In the genomic region with DNA sequence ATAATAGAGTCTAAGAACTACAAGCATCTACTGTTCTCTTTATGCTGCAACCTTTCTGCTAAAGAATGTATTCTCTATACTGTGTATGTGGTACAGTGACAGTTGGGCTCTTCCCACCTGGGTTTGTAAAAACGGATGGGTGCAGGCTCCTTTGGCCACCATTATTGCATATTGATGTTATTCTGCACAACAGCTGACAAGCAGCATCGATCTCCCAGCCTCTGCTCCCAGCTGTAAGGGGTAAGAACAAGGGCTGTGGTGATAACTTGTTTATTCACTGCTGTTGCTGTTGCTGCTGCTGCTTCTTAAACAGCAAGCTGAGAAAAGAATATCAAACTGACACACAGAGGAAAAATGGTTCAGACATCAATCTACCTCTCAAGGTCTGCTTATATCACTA, we compare ENCODE assay signal across 13 cellular contexts. TPM values are rescaled to one million over a fixed set of nuclear protein-coding genes. Genes with fewer than 3 reads are reported as not detected.
DNase-seq lines count a peak whose midpoint lies in the region; ATAC-seq, FAIRE-seq and TF ChIP-seq lines count a peak whose summit lies in the region.
"Had no signal": no experiment of that assay in that cellular context is flagged by ENCODE, and none has a peak within 500 bp of the region (broad histone marks: within the 10 kb centered on the region; RNA-seq: fewer than 3 reads in every experiment).

No MANE protein-coding gene starts in this region.

- DNase-seq in CD14-positive monocyte (ENCODE audit: low spot score), result no peak
- peak; percentile 59 for DNase-seq in endothelial cell of umbilical vein (ENCODE audit: low read depth, low spot score)
- DNase-seq in foreskin melanocyte, result no peak
- DNase-seq in cerebellar cortex (ENCODE audit: low spot score), result no peak
- DNase-seq: activated CD4-positive, CD25-positive, alpha-beta regulatory T cell treated with anti-CD3 and anti-CD28 coated beads, Interleukin-2, amount 50 U/mL, for 72 hours; activated gamma-delta T cell treated with Interleukin-2 at 50 U/mL for 16 hours; Calu3; Kasumi-1 had no signal

- no peak for TF ChIP-seq POLR2A in endothelial cell of umbilical vein (IDR thresholded peaks at IDR 0.05; ENCODE audit: low read depth, low read length)

- no TSS peak for BruUV-seq in endothelial cell of umbilical vein (replicated peaks; lab: Mats Ljungman, UMichigan)

- no peak for FAIRE-seq in endothelial cell of umbilical vein (lab: Jason Lieb, UNC)

- TF ChIP-seq CTCF in CD14-positive monocyte (IDR thresholded peaks at IDR 0.05) (no peak), Loucy (conservative IDR thresholded peaks at IDR 0.05; ENCODE audit: low read length) (no peak), endothelial cell of umbilical vein (IDR thresholded peaks at IDR 0.05; ENCODE audit: extremely low read depth in 1 of 2, insufficient read depth in 1 of 2, low read depth in 1 of 2, low read length in 2 of 2) (no peak), neutrophil (IDR thresholded peaks at IDR 0.05) (no peak)

- no peak for ATAC-seq in stimulated activated memory B cell treated with anti-CD40 and anti-IgM and Interleukin-4, amounts not matched to agents 10 μg/mL and 1 μg/mL and 100 μg/mL, for 72 hours
- no peak for ATAC-seq in GM18517 (IDR thresholded peaks at IDR 0.05; ENCODE audit: unreplicated experiment)

- peak overlapping the region in 4 of 7 donors; percentile 37 to 78 (median 49) for H3K27ac Mint-ChIP-seq in CD14-positive monocyte
- H3K27ac Mint-ChIP-seq in stimulated activated memory B cell treated with anti-CD40 and anti-IgM and Interleukin-4, amounts not matched to agents 10 μg/mL and 1 μg/mL and 100 μg/mL, for 72 hours, result no peak overlapping the region

- no peaks in the 10 kb centered on the region for H3K9me3 Mint-ChIP-seq in CD14-positive monocyte
- no peaks in the 10 kb centered on the region for H3K9me3 Mint-ChIP-seq in stimulated activated memory B cell treated with anti-CD40 and anti-IgM and Interleukin-4, amounts not matched to agents 10 μg/mL and 1 μg/mL and 100 μg/mL, for 72 hours

- H3K9me3 ChIP-seq in Loucy (ENCODE audit: insufficient read depth, low read depth, low read length) (no peaks in the 10 kb centered on the region), endothelial cell of umbilical vein (replicated peaks; ENCODE audit: control insufficient read depth, insufficient read depth, low read length) (no peaks in the 10 kb centered on the region), neutrophil (no peaks in the 10 kb centered on the region)

- H3K4me3 ChIP-seq in Loucy (ENCODE audit: low read length, poor library complexity, severe bottlenecking) (peak overlapping the region; percentile 87), endothelial cell of umbilical vein (replicated peaks in 1 of 3; ENCODE audit: insufficient read depth in 1 of 3, low read depth in 1 of 3, low read length in 3 of 3) (no peak overlapping the region), neutrophil (ENCODE audit: low read depth in 1 of 2, low read length in 1 of 2) (no peak overlapping the region)
- H3K4me3 ChIP-seq: skin epidermis had no signal

- H3K79me2 ChIP-seq in Loucy (ENCODE audit: insufficient read depth, low read length) (peaks cover 100% of the 10 kb centered on the region), endothelial cell of umbilical vein (ENCODE audit: control insufficient read depth, insufficient read depth, low read length) (peaks cover 99% of the 10 kb centered on the region)

- H4K20me1 ChIP-seq in Loucy (ENCODE audit: insufficient read depth, low read length, poor library complexity, severe bottlenecking) (peaks cover 94% of the 10 kb centered on the region), endothelial cell of umbilical vein (replicated peaks; ENCODE audit: control insufficient read depth, extremely low read depth, insufficient read depth, low read length) (no peaks in the 10 kb centered on the region)

- no peaks in the 10 kb centered on the region for H3F3A ChIP-seq in Loucy (ENCODE audit: low read depth)

- H3K9me2 ChIP-seq in Loucy (replicated peaks; ENCODE audit: low read depth, low read length), result no peaks in the 10 kb centered on the region

- dilution Hi-C loops in endothelial cell of umbilical vein (cut with MboI; ENCODE audit: extremely low pct_ligation_motif_present, low sequenced_read_pairs), result no loop called here

- no peaks in the 10 kb centered on the region for H3K27me3 Mint-ChIP-seq in CD14-positive monocyte (ENCODE audit: low read depth in 3 of 3)
- no peaks in the 10 kb centered on the region for H3K27me3 Mint-ChIP-seq in stimulated activated memory B cell treated with anti-CD40 and anti-IgM and Interleukin-4, amounts not matched to agents 10 μg/mL and 1 μg/mL and 100 μg/mL, for 72 hours

- intact Hi-C loops in CD14-positive monocyte (cut with micrococcal nuclease) (no loop called here), endothelial cell of umbilical vein (cut with micrococcal nuclease) (no loop called here)

- H3K27me3 ChIP-seq in Loucy (ENCODE audit: insufficient read depth, low read length, poor library complexity, severe bottlenecking) (no peaks in the 10 kb centered on the region), endothelial cell of umbilical vein (ENCODE audit: control insufficient read depth in 2 of 2, insufficient read depth in 2 of 2, low read length in 2 of 2) (no peaks in the 10 kb centered on the region), neutrophil (no peaks in the 10 kb centered on the region)

- no peak overlapping the region for H2AFZ ChIP-seq in Loucy (ENCODE audit: low read length)
- no peak overlapping the region for H2AFZ ChIP-seq in endothelial cell of umbilical vein (ENCODE audit: low read depth, low read length)

- H3K27ac ChIP-seq in endothelial cell of umbilical vein (ENCODE audit: insufficient read depth, low read depth, low read length), result no peak overlapping the region
- peak overlapping the region; percentile 45 for H3K27ac ChIP-seq in neutrophil

- H3K4me3 Mint-ChIP-seq in CD14-positive monocyte, result no peak overlapping the region
- no peak overlapping the region for H3K4me3 Mint-ChIP-seq in stimulated activated memory B cell treated with anti-CD40 and anti-IgM and Interleukin-4, amounts not matched to agents 10 μg/mL and 1 μg/mL and 100 μg/mL, for 72 hours

- POLR2A ChIA-PET in endothelial cell of umbilical vein (lab: Charles Lee), result interaction anchor here (0.8 kb wide), 1 partner anchor 59 kb away, joined by 4 read pairs; no protein-coding TSS in a partner anchor

- H3K9me1 ChIP-seq in endothelial cell of umbilical vein (replicated peaks; ENCODE audit: control insufficient read depth, extremely low read depth, insufficient read depth, low read length), result peaks cover 4% of the 10 kb centered on the region

- CTCF ChIA-PET in endothelial cell of umbilical vein (lab: Charles Lee), result interaction anchor here (3.4 to 4.9 kb wide), 2 partner anchors 9 to 73 kb away, joined by 22 to 31 read pairs; partner anchors contain the start of gene TRIM13

- H3K4me2 ChIP-seq in Loucy (ENCODE audit: low read depth, low read length, poor library complexity, severe bottlenecking), result peak overlapping the region; percentile 81
- H3K4me2 ChIP-seq in endothelial cell of umbilical vein (ENCODE audit: insufficient read depth, low read length), result peak overlapping the region; percentile 29

- H3K9ac ChIP-seq in Loucy (ENCODE audit: low read depth, low read length, poor library complexity, severe bottlenecking) (peak overlapping the region; percentile 98), endothelial cell of umbilical vein (replicated peaks; ENCODE audit: extremely low read depth, insufficient read depth, low read length) (no peak overlapping the region)

- H3K4me1 ChIP-seq in Loucy (ENCODE audit: insufficient read depth, low read length, poor library complexity, severe bottlenecking) (peaks cover 73% of the 10 kb centered on the region), endothelial cell of umbilical vein (ENCODE audit: control insufficient read depth, extremely low read depth, insufficient read depth, low read length) (peaks cover 17% of the 10 kb centered on the region), neutrophil (ENCODE audit: control insufficient read depth in 1 of 2, insufficient read depth in 1 of 2, low read depth in 1 of 2, low read length in 1 of 2) (peaks cover 11 to 21% of the 10 kb centered on the region in 2 experiments)

- H3K36me3 ChIP-seq in Loucy (ENCODE audit: insufficient read depth, low read length), result peaks cover 76% of the 10 kb centered on the region
- H3K36me3 ChIP-seq in endothelial cell of umbilical vein (ENCODE audit: control insufficient read depth in 2 of 2, extremely low read depth in 1 of 2, insufficient read depth in 2 of 2, low read length in 2 of 2), result peaks cover 3 to 12% of the 10 kb centered on the region in 2 experiments
- peaks cover 16% of the 10 kb centered on the region for H3K36me3 ChIP-seq in neutrophil

- peaks cover 36% of the 10 kb centered on the region for H3K4me1 Mint-ChIP-seq in CD14-positive monocyte
- peaks cover 14% of the 10 kb centered on the region for H3K4me1 Mint-ChIP-seq in stimulated activated memory B cell treated with anti-CD40 and anti-IgM and Interleukin-4, amounts not matched to agents 10 μg/mL and 1 μg/mL and 100 μg/mL, for 72 hours

- peaks cover 39 to 43% of the 10 kb centered on the region in 2 donors for H3K36me3 Mint-ChIP-seq in CD14-positive monocyte
- peaks cover 15% of the 10 kb centered on the region for H3K36me3 Mint-ChIP-seq in stimulated activated memory B cell treated with anti-CD40 and anti-IgM and Interleukin-4, amounts not matched to agents 10 μg/mL and 1 μg/mL and 100 μg/mL, for 72 hours

TF ChIP-seq in endothelial cell of umbilical vein, 7 proteins besides CTCF, POLR2A, EP300 and RAD21 (continues in another document):
- TF ChIP-seq GATA2 (IDR thresholded peaks at IDR 0.05; ENCODE audit: insufficient read depth, insufficient read length, low read depth, low read length) (no peak), FOS (IDR thresholded peaks at IDR 0.05; ENCODE audit: borderline replicate concordance, insufficient read depth, low read length) (no peak), MYC (IDR thresholded peaks at IDR 0.05; ENCODE audit: low read depth, low read length) (no peak), JUN (IDR thresholded peaks at IDR 0.05; ENCODE audit: borderline replicate concordance, insufficient read depth, insufficient read length, low read depth) (no peak), POLR2AphosphoS5 (IDR thresholded peaks at IDR 0.05; ENCODE audit: insufficient read depth, low read depth, low read length) (no peak), EZH2 (IDR thresholded peaks at IDR 0.05; ENCODE audit: borderline replicate concordance, low read depth, low read length, severe bottlenecking) (no peak)

RNA-seq across cellular contexts. Expression of gene KCNRG, which starts 56.2 kb away (rescaled TPM):
- polyA plus RNA-seq in CD14-positive monocyte (under 1 TPM in 1 of 2 donors, not detected in 1; 0.15 TPM), endothelial cell of umbilical vein (1.2 and 1.3 TPM in 2 replicates)
- 0.83 and 0.86 TPM in 2 replicates for total RNA-seq in endothelial cell of umbilical vein
- 0.97 and 1.5 TPM in 2 replicates for polyA plus RNA-seq in endothelial cell of umbilical vein (2011; cell fraction: cytosol; rRNA removed)
- 2.0 and 2.5 TPM in 2 replicates for polyA plus RNA-seq in endothelial cell of umbilical vein (2011; cell fraction: nucleus; rRNA removed)
- 0.46 and 1.1 TPM in 2 replicates for polyA plus RNA-seq in endothelial cell of umbilical vein (2012)
- 7.1 and 12.9 TPM in 2 replicates for polyA minus RNA-seq in endothelial cell of umbilical vein
- polyA minus RNA-seq in endothelial cell of umbilical vein (2011; cell fraction: cytosol; rRNA and poly(A)+ RNA removed), result not detected
- polyA minus RNA-seq in endothelial cell of umbilical vein (2011; cell fraction: nucleus; rRNA and poly(A)+ RNA removed), result 3.5 and 5.6 TPM in 2 replicates
- total RNA-seq: Calu3 had no signal
